ENCODE assay signal across 13 cellular contexts in genomic region chr11:2088746-2089535, GRCh38. TPM values are rescaled to one million over a fixed set of nuclear protein-coding genes. Genes with fewer than 3 reads are reported as not detected.
A peak's percentile ranks its signal among the peaks of the same experiment; 100 is the strongest.
DNase-seq lines count a peak whose midpoint lies in the region; ATAC-seq and TF ChIP-seq lines count a peak whose summit lies in the region.
"Had no signal": no experiment of that assay in that cellular context is flagged by ENCODE, and none has a peak within 500 bp of the region (broad histone marks: within the 10 kb centered on the region; RNA-seq: fewer than 3 reads in every experiment).

No MANE protein-coding gene starts in this region.

- H3K4me2 ChIP-seq in DND-41 (ENCODE audit: insufficient read depth, low read length) (no peak overlapping the region), neural progenitor cell (no peak overlapping the region)

- H3K9ac ChIP-seq in DND-41 (ENCODE audit: low read depth, low read length) (no peak overlapping the region), neural progenitor cell (no peak overlapping the region)

- DNase-seq in DND-41 (no peak), H7 (peak; percentile 78), astrocyte of the cerebellum (ENCODE audit: low read depth) (no peak), neural progenitor cell (ENCODE audit: low spot score) (no peak), endothelial cell (ENCODE audit: low spot score) (no peak), medulla oblongata (ENCODE audit: extremely low spot score) (no peak), NCI-H2227 (lab: John Stamatoyannopoulos, UW; ENCODE audit: unreplicated experiment) (no peak), SKM-1 treated with dmso at 0.1 percent for 144 hours (lab: John Stamatoyannopoulos, UW; ENCODE audit: unreplicated experiment) (no peak)
- DNase-seq: activated CD8-positive, alpha-beta memory T cell treated with anti-CD3 and anti-CD28 coated beads, Interleukin-2, amount 50 U/mL, for 4 hours; body of pancreas had no signal

- H3K4me3 ChIP-seq in DND-41 (ENCODE audit: low read depth in 1 of 2, low read length in 2 of 2) (no peak overlapping the region), H7 (ENCODE audit: insufficient read depth, low read depth, low read length) (no peak overlapping the region), astrocyte of the cerebellum (ENCODE audit: low read depth, low read length) (no peak overlapping the region), neural progenitor cell (no peak overlapping the region)
- H3K4me3 ChIP-seq: body of pancreas had no signal

- H3K27ac ChIP-seq in DND-41 (ENCODE audit: low read length) (no peak overlapping the region), neural progenitor cell (no peak overlapping the region)
- H3K27ac ChIP-seq: body of pancreas had no signal

- H3K4me1 ChIP-seq in DND-41 (ENCODE audit: insufficient read depth, low read length), result peaks cover 6% of the 10 kb centered on the region
- H3K4me1 ChIP-seq in neural progenitor cell, result no peaks in the 10 kb centered on the region

- peaks cover 9% of the 10 kb centered on the region for H3K27me3 ChIP-seq in DND-41 (ENCODE audit: insufficient read depth, low read length, poor library complexity)
- H3K27me3 ChIP-seq in H7 (ENCODE audit: control insufficient read depth, insufficient read depth, low read length), result no peaks in the 10 kb centered on the region; the same call in none of the 2 replicates
- H3K27me3 ChIP-seq in neural progenitor cell, result no peaks in the 10 kb centered on the region
- H3K27me3 ChIP-seq: body of pancreas had no signal

- H3K9me3 ChIP-seq in DND-41 (ENCODE audit: insufficient read depth, low read length, severe bottlenecking) (peaks cover 7% of the 10 kb centered on the region), neural progenitor cell (ENCODE audit: low read depth) (no peaks in the 10 kb centered on the region)

- ATAC-seq in DND-41 (ENCODE audit: insufficient read depth, low read depth), result no peak
- ATAC-seq: body of pancreas had no signal

- H3K36me3 ChIP-seq in DND-41 (ENCODE audit: insufficient read depth, low read length), result no peaks in the 10 kb centered on the region
- H3K36me3 ChIP-seq in H7 (replicated peaks; ENCODE audit: control insufficient read depth, insufficient read depth, low read length), result no peaks in the 10 kb centered on the region
- no peaks in the 10 kb centered on the region for H3K36me3 ChIP-seq in neural progenitor cell

- H3K79me2 ChIP-seq in DND-41 (ENCODE audit: insufficient read depth, low read length) (no peaks in the 10 kb centered on the region), neural progenitor cell (ENCODE audit: low read depth) (no peaks in the 10 kb centered on the region)

- H3K27me3 Mint-ChIP-seq in neural progenitor cell (ENCODE audit: insufficient read depth, low read depth) (peaks cover 14% of the 10 kb centered on the region), endothelial cell (ENCODE audit: unreplicated experiment) (peaks cover 10% of the 10 kb centered on the region)

- TF ChIP-seq CTCF in DND-41 (IDR thresholded peaks at IDR 0.05; ENCODE audit: borderline replicate concordance, extremely low read depth, low read length, poor library complexity, severe bottlenecking) (peak; percentile 33), astrocyte of the cerebellum (IDR thresholded peaks at IDR 0.05; ENCODE audit: low read depth, low read length, missing control alignments) (peak; percentile 18), neural progenitor cell (IDR thresholded peaks at IDR 0.05) (peak; percentile 37), endothelial cell (IDR thresholded peaks at IDR 0.05; ENCODE audit: unreplicated experiment) (no peak)

- H3K4me1 Mint-ChIP-seq in neural progenitor cell (no peaks in the 10 kb centered on the region), endothelial cell (ENCODE audit: unreplicated experiment) (no peaks in the 10 kb centered on the region)
- H3K4me1 Mint-ChIP-seq: nephron; stimulated activated memory B cell treated with anti-CD40 and anti-IgM and Interleukin-4, amounts not matched to agents 10 μg/mL and 1 μg/mL and 100 μg/mL, for 72 hours had no signal

- H3K27ac Mint-ChIP-seq in neural progenitor cell, result peak overlapping the region; percentile 42
- H3K27ac Mint-ChIP-seq in endothelial cell (ENCODE audit: unreplicated experiment), result no peak overlapping the region
- H3K27ac Mint-ChIP-seq: nephron; stimulated activated memory B cell treated with anti-CD40 and anti-IgM and Interleukin-4, amounts not matched to agents 10 μg/mL and 1 μg/mL and 100 μg/mL, for 72 hours; T-helper 2 cell treated with Interferon-gamma antibody and Interleukin-4, amounts not matched to agents 5 μg/mL and 100 μg/mL, for 36 hours had no signal

- H3K36me3 Mint-ChIP-seq in neural progenitor cell (peaks cover 2% of the 10 kb centered on the region), endothelial cell (ENCODE audit: low read depth, unreplicated experiment) (no peaks in the 10 kb centered on the region)
- H3K36me3 Mint-ChIP-seq: stimulated activated memory B cell treated with anti-CD40 and anti-IgM and Interleukin-4, amounts not matched to agents 10 μg/mL and 1 μg/mL and 100 μg/mL, for 72 hours had no signal

- no peaks in the 10 kb centered on the region for H3F3A ChIP-seq in neural progenitor cell (ENCODE audit: low read depth)

- H3K9me3 Mint-ChIP-seq in neural progenitor cell (peaks cover 13% of the 10 kb centered on the region), endothelial cell (ENCODE audit: unreplicated experiment) (no peaks in the 10 kb centered on the region)

- H3K4me3 Mint-ChIP-seq in neural progenitor cell (no peak overlapping the region), endothelial cell (ENCODE audit: unreplicated experiment) (no peak overlapping the region)
- H3K4me3 Mint-ChIP-seq: nephron; stimulated activated memory B cell treated with anti-CD40 and anti-IgM and Interleukin-4, amounts not matched to agents 10 μg/mL and 1 μg/mL and 100 μg/mL, for 72 hours; T-helper 2 cell treated with Interferon-gamma antibody and Interleukin-4, amounts not matched to agents 5 μg/mL and 100 μg/mL, for 36 hours had no signal

- no peak overlapping the region for H2AFZ ChIP-seq in DND-41 (ENCODE audit: low read depth, low read length)
- H2AFZ ChIP-seq in neural progenitor cell (replicated peaks), result no peak overlapping the region

- in situ Hi-C loops in astrocyte of the cerebellum (cut with HindIII; ENCODE audit: low sequenced_read_pairs), result no loop called here

- H4K20me1 ChIP-seq in DND-41 (ENCODE audit: insufficient read depth, low read length), result peaks cover 52% of the 10 kb centered on the region
- H4K20me1 ChIP-seq in neural progenitor cell (ENCODE audit: low read depth), result no peaks in the 10 kb centered on the region

RNA-seq across cellular contexts. Expression of gene IGF2, which starts 50.2 kb away (rescaled TPM):
- total RNA-seq in H7 (2014; rRNA removed; shearing (Covaris generic)), result 0.78 and 1.2 TPM in 2 replicates
- total RNA-seq in neural progenitor cell (ENCODE audit: low replicate concordance) (0.45 and 3.3 TPM in 2 replicates), endothelial cell (ENCODE audit: unreplicated experiment) (2.1 TPM)
